In the genomic region with DNA sequence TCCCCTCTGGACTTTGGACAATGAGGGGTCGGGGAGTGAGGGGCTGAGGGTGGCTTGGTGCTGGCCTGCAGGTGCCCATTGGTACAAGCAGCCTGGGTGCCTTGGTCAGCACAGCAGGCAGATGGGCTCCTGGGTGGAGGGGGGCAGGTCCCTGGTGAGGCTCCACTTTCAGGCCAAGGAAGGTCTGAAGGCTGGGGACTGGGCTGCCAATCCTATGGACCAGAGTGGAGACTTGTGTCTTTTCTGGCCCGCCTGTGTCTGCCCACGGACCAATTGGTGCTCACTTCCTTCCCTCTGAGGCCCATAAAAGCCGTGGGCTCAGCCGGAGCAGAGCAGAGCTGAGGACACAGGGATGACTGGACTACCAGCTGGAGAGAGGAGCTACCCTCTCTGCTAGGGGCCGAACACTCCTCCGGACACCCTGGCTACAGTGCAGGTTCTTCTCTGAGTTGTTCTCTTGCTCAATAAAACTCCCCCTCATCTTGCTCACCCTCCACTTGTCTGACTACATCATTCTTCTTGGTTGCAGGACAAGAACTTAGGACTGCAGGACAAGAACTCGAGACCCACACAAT, we compare ENCODE assay signal across 15 cellular contexts.
"Had no signal": no experiment of that assay in that cellular context is flagged by ENCODE, and none has a peak within 500 bp of the region (broad histone marks: within the 10 kb centered on the region; RNA-seq: fewer than 3 reads in every experiment).

No MANE protein-coding gene starts in this region.

- H3K4me2 ChIP-seq: smooth muscle cell had no signal

- ATAC-seq: naive thymus-derived CD8-positive, alpha-beta T cell; pancreas had no signal

- H3K36me3 ChIP-seq: esophagus muscularis mucosa, neutrophil, pancreas, right lobe of liver had no signal

- DNase-seq: activated CD4-positive, CD25-positive, alpha-beta regulatory T cell treated with anti-CD3 and anti-CD28 coated beads, Interleukin-2, amount 50 U/mL, for 72 hours; activated CD8-positive, alpha-beta memory T cell treated with anti-CD3 and anti-CD28 coated beads for 24 hours; activated CD8-positive, alpha-beta memory T cell treated with anti-CD3 and anti-CD28 coated beads, Interleukin-2, amount 50 U/mL, for 48 hours; effector CD8-positive, alpha-beta T cell; naive thymus-derived CD8-positive, alpha-beta T cell; pancreas; right lobe of liver; stimulated activated CD4-positive, alpha-beta T cell treated with anti-CD3 and anti-CD28 coated beads, Interleukin-4, amount 100 ng/mL, for 1 hour; testis had no signal

- H3K4me1 ChIP-seq: esophagus muscularis mucosa, pancreas, right lobe of liver, testis had no signal

- H3K27ac ChIP-seq: esophagus muscularis mucosa, neutrophil, pancreas, right lobe of liver, testis, VCaP had no signal

- H3K4me3 ChIP-seq: esophagus muscularis mucosa, pancreas, right lobe of liver, smooth muscle cell, testis had no signal

- H3K27me3 ChIP-seq: neutrophil, right lobe of liver, testis had no signal

- H3K9me3 ChIP-seq: esophagus muscularis mucosa, neutrophil, pancreas, right lobe of liver, testis had no signal

- FAIRE-seq: astrocyte, endothelial cell of umbilical vein, pancreas had no signal
